ENCODE assay signal across 2 cellular contexts in genomic region chr18:417495-417894, GRCh38.
TF ChIP-seq lines count a peak whose summit lies in the region.

No MANE protein-coding gene starts in this region.

TF ChIP-seq in IMR-90, 13 proteins besides CTCF, POLR2A, EP300 and RAD21 (continued from another document):
- TF ChIP-seq SMC3 (IDR thresholded peaks at IDR 0.05; ENCODE audit: low read depth, low read length) (no peak), USF2 (IDR thresholded peaks at IDR 0.05; ENCODE audit: low read depth, low read length) (no peak), MAFK (IDR thresholded peaks at IDR 0.05; ENCODE audit: low read depth, low read length) (no peak), CEBPB (IDR thresholded peaks at IDR 0.05; ENCODE audit: low read depth, low read length) (no peak), MAZ (IDR thresholded peaks at IDR 0.05; ENCODE audit: borderline replicate concordance, low read depth, low read length) (no peak), CHD1 (IDR thresholded peaks at IDR 0.05; ENCODE audit: low read depth, low read length) (no peak), RCOR1 (IDR thresholded peaks at IDR 0.05; ENCODE audit: insufficient replicate concordance, low read length) (no peak), FOS (IDR thresholded peaks at IDR 0.05; ENCODE audit: low read depth, low read length) (no peak), NFE2L2 (IDR thresholded peaks at IDR 0.05; ENCODE audit: low read depth, low read length) (no peak)
- TF ChIP-seq, protein P1, sequence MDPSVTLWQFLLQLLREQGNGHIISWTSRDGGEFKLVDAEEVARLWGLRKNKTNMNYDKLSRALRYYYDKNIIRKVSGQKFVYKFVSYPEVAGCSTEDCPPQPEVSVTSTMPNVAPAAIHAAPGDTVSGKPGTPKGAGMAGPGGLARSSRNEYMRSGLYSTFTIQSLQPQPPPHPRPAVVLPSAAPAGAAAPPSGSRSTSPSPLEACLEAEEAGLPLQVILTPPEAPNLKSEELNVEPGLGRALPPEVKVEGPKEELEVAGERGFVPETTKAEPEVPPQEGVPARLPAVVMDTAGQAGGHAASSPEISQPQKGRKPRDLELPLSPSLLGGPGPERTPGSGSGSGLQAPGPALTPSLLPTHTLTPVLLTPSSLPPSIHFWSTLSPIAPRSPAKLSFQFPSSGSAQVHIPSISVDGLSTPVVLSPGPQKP (IDR thresholded peaks at IDR 0.05; ENCODE audit: borderline replicate concordance, low read depth, low read length): no peak

TF ChIP-seq in endothelial cell of umbilical vein, 7 proteins besides CTCF, POLR2A, EP300 and RAD21 (continued from another document):
- TF ChIP-seq, protein P2, sequence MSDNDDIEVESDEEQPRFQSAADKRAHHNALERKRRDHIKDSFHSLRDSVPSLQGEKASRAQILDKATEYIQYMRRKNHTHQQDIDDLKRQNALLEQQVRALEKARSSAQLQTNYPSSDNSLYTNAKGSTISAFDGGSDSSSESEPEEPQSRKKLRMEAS (IDR thresholded peaks at IDR 0.05; ENCODE audit: insufficient read depth, insufficient read length): no peak
- no peak for TF ChIP-seq MYC (IDR thresholded peaks at IDR 0.05; ENCODE audit: low read depth, low read length)
- no peak for TF ChIP-seq GATA2 (IDR thresholded peaks at IDR 0.05; ENCODE audit: insufficient read depth, insufficient read length, low read depth, low read length)
- TF ChIP-seq EZH2 (IDR thresholded peaks at IDR 0.05; ENCODE audit: borderline replicate concordance, low read depth, low read length, severe bottlenecking): no peak
- no peak for TF ChIP-seq JUN (IDR thresholded peaks at IDR 0.05; ENCODE audit: borderline replicate concordance, insufficient read depth, insufficient read length, low read depth)
